In genomic region chr1:2313651-2314296, GRCh38 we compare ENCODE assay signal across 9 cellular contexts.
DNase-seq lines count a peak whose midpoint lies in the region; ATAC-seq and TF ChIP-seq lines count a peak whose summit lies in the region.
"Had no signal": no experiment of that assay in that cellular context is flagged by ENCODE, and none has a peak within 500 bp of the region (broad histone marks: within the 10 kb centered on the region; RNA-seq: fewer than 3 reads in every experiment).

No MANE protein-coding gene starts in this region.

- H3K27me3 ChIP-seq in brain microvascular endothelial cell (replicated peaks): no peaks in the 10 kb centered on the region
- H3K27me3 ChIP-seq in liver (ENCODE audit: control insufficient read depth in 4 of 4, insufficient read depth in 4 of 4, low read length in 3 of 4): no peaks in the 10 kb centered on the region
- no peaks in the 10 kb centered on the region for H3K27me3 ChIP-seq in thyroid gland

- POLR2A ChIA-PET in activated CD4-positive, alpha-beta T cell treated with anti-CD3 and anti-CD28 coated beads, Interleukin-2, amount 10 ng/mL, durations not matched to agents 7 days and 5 days (lab: Charles Lee): no interaction called here
- POLR2A ChIA-PET in activated CD4-positive, alpha-beta T cell treated with anti-CD3 and anti-CD28 coated beads for 36 hours (lab: Charles Lee): no interaction called here

- H3K36me3 ChIP-seq in brain microvascular endothelial cell (replicated peaks) (peaks cover 7% of the 10 kb centered on the region), liver (ENCODE audit: control insufficient read depth in 4 of 4, insufficient read depth in 3 of 4, low read depth in 1 of 4, low read length in 3 of 4) (peaks cover 0 to under 1% (median 0%) of the 10 kb centered on the region in 4 donors), thyroid gland (peaks cover 2 to 3% of the 10 kb centered on the region in 2 donors)

- H3K4me1 ChIP-seq in liver (ENCODE audit: control insufficient read depth in 4 of 4, insufficient read depth in 4 of 4, low read length in 3 of 4) (peaks cover 5 to 35% (median 14%) of the 10 kb centered on the region in 4 donors), thyroid gland (peaks cover 22 to 68% of the 10 kb centered on the region in 2 donors)

- H3K9ac ChIP-seq in liver (ENCODE audit: low read depth in 1 of 2, low read length in 2 of 2): no peak overlapping the region

- peaks cover 18% of the 10 kb centered on the region for H3K4me1 Mint-ChIP-seq in activated CD4-positive, alpha-beta T cell treated with anti-CD3 and anti-CD28 coated beads, Interleukin-2, amount 10 ng/mL, durations not matched to agents 7 days and 5 days
- H3K4me1 Mint-ChIP-seq in activated CD4-positive, alpha-beta T cell treated with anti-CD3 and anti-CD28 coated beads for 36 hours: peaks cover 9% of the 10 kb centered on the region

- H3K36me3 Mint-ChIP-seq in activated CD4-positive, alpha-beta T cell treated with anti-CD3 and anti-CD28 coated beads, Interleukin-2, amount 10 ng/mL, durations not matched to agents 7 days and 5 days (ENCODE audit: low read depth): no peaks in the 10 kb centered on the region
- H3K36me3 Mint-ChIP-seq in activated CD4-positive, alpha-beta T cell treated with anti-CD3 and anti-CD28 coated beads for 36 hours (ENCODE audit: low read depth): peaks cover under 1% of the 10 kb centered on the region

- H3K4me3 ChIP-seq in brain microvascular endothelial cell (ENCODE audit: low read depth, low read length) (peak overlapping the region; percentile 38), liver (ENCODE audit: low read depth in 1 of 3, low read length in 3 of 3) (peak overlapping the region in 1 of 3 donors; percentile 69), thyroid gland (replicated peaks in 1 of 3) (peak overlapping the region in 1 of 3 donors; percentile 71)

- peak overlapping the region; percentile 31 for H3K27ac Mint-ChIP-seq in activated CD4-positive, alpha-beta T cell treated with anti-CD3 and anti-CD28 coated beads, Interleukin-2, amount 10 ng/mL, durations not matched to agents 7 days and 5 days
- no peak overlapping the region for H3K27ac Mint-ChIP-seq in activated CD4-positive, alpha-beta T cell treated with anti-CD3 and anti-CD28 coated beads for 36 hours

- DNase-seq in activated CD4-positive, alpha-beta T cell treated with anti-CD3 and anti-CD28 coated beads, Interleukin-2, amount 10 ng/mL, durations not matched to agents 7 days and 5 days: no peak
- DNase-seq in activated CD4-positive, alpha-beta T cell treated with anti-CD3 and anti-CD28 coated beads for 36 hours: no peak
- DNase-seq in brain microvascular endothelial cell: no peak
- DNase-seq in thyroid gland: no peak
- DNase-seq in NCI-H2171 (lab: John Stamatoyannopoulos, UW): no peak
- DNase-seq in COLO668 (lab: John Stamatoyannopoulos, UW; ENCODE audit: unreplicated experiment): no peak
- DNase-seq: KBM-7 had no signal

- WGBS in liver: 71% methylated on average over 20 of the region's 20 CpGs
- WGBS in thyroid gland, 2 donors: 67 to 83% methylated on average over 7 to 8 of the region's 20 CpGs

- no peak for TF ChIP-seq CTCF in brain microvascular endothelial cell (IDR thresholded peaks at IDR 0.05; ENCODE audit: low read depth, low read length, missing control alignments)
- TF ChIP-seq CTCF in liver (IDR thresholded peaks at IDR 0.05; ENCODE audit: low read depth, low read length, missing input control): no peak
- no peak for TF ChIP-seq CTCF in thyroid gland (IDR thresholded peaks at IDR 0.05)

- no peak for TF ChIP-seq POLR2A in thyroid gland (IDR thresholded peaks at IDR 0.05)

- ATAC-seq in activated CD4-positive, alpha-beta T cell treated with anti-CD3 and anti-CD28 coated beads for 36 hours: no peak
- no peak for ATAC-seq in GM18517 (IDR thresholded peaks at IDR 0.05; ENCODE audit: unreplicated experiment)

- no peaks in the 10 kb centered on the region for H3K9me3 Mint-ChIP-seq in activated CD4-positive, alpha-beta T cell treated with anti-CD3 and anti-CD28 coated beads, Interleukin-2, amount 10 ng/mL, durations not matched to agents 7 days and 5 days
- no peaks in the 10 kb centered on the region for H3K9me3 Mint-ChIP-seq in activated CD4-positive, alpha-beta T cell treated with anti-CD3 and anti-CD28 coated beads for 36 hours (ENCODE audit: low read depth)

- TF ChIP-seq RAD21 in liver (IDR thresholded peaks at IDR 0.05): no peak

- CTCF ChIA-PET in activated CD4-positive, alpha-beta T cell treated with anti-CD3 and anti-CD28 coated beads, Interleukin-2, amount 10 ng/mL, durations not matched to agents 7 days and 5 days (lab: Charles Lee): interaction anchor here (1.0 to 3.5 kb wide), 6 partner anchors 8 to 104 kb away, joined by 3 to 21 read pairs (median 5); no protein-coding TSS in a partner anchor
- CTCF ChIA-PET in activated CD4-positive, alpha-beta T cell treated with anti-CD3 and anti-CD28 coated beads for 36 hours (lab: Charles Lee): interaction anchor here (0.7 to 1.3 kb wide), 2 partner anchors 14 to 118 kb away, joined by 3 to 4 read pairs; no protein-coding TSS in a partner anchor

- no peaks in the 10 kb centered on the region for H3K9me3 ChIP-seq in liver (ENCODE audit: control insufficient read depth in 4 of 4, low read length in 3 of 4)
- H3K9me3 ChIP-seq in thyroid gland: no peaks in the 10 kb centered on the region

- intact Hi-C loops in activated CD4-positive, alpha-beta T cell treated with anti-CD3 and anti-CD28 coated beads for 36 hours (cut with DNase I, micrococcal nuclease): loop anchor here (2.0 kb wide), 2 partner anchors 13 to 109 kb away; no protein-coding TSS in a partner anchor
- intact Hi-C loops in thyroid gland (cut with DNase I): loop anchor here (10.0 kb wide), 1 partner anchor 71 kb away; no protein-coding TSS in a partner anchor

- in situ Hi-C loops in brain microvascular endothelial cell (cut with HindIII; ENCODE audit: low pct_ligation_motif_present, low sequenced_read_pairs): loop anchor here (25.0 kb wide), 1 partner anchor 101 kb away; no protein-coding TSS in a partner anchor

- H3K27me3 Mint-ChIP-seq in activated CD4-positive, alpha-beta T cell treated with anti-CD3 and anti-CD28 coated beads, Interleukin-2, amount 10 ng/mL, durations not matched to agents 7 days and 5 days: no peaks in the 10 kb centered on the region
- H3K27me3 Mint-ChIP-seq in activated CD4-positive, alpha-beta T cell treated with anti-CD3 and anti-CD28 coated beads for 36 hours: no peaks in the 10 kb centered on the region

- H3K4me3 Mint-ChIP-seq in activated CD4-positive, alpha-beta T cell treated with anti-CD3 and anti-CD28 coated beads, Interleukin-2, amount 10 ng/mL, durations not matched to agents 7 days and 5 days: no peak overlapping the region
- H3K4me3 Mint-ChIP-seq in activated CD4-positive, alpha-beta T cell treated with anti-CD3 and anti-CD28 coated beads for 36 hours: no peak overlapping the region

- no peak overlapping the region for H3K27ac ChIP-seq in brain microvascular endothelial cell
- H3K27ac ChIP-seq in liver (ENCODE audit: low read depth in 1 of 2, low read length in 2 of 2): peak overlapping the region; percentile 43 to 60
- peak overlapping the region; percentile 95 to 96 (median 96) for H3K27ac ChIP-seq in thyroid gland

TF ChIP-seq in liver, 16 proteins besides CTCF, POLR2A, EP300 and RAD21:
- TF ChIP-seq HNF4A (conservative IDR thresholded peaks at IDR 0.05): no peak
TF ChIP-seq in liver: peak in this region for 0.
